ENCODE assay signal across 25 cellular contexts in the genomic region with DNA sequence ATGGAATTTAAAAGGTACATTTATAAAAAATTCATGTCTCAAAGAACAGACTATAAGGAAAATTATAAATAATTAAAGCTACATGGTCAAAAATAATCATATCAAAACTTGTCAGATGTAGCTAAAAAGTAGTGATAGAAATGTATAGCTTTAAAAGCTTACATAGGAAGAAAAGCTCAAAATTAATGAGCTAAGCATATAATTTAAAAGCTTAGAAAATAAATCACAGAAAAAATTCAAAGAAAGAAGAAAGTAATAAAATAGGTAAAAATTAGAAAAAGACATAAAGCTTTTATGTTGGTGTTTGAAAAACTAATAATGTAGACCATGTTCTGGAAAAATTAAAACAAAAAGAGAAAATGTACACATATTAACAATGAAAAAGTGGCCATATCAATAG. TPM values are rescaled to one million over a fixed set of nuclear protein-coding genes. Genes with fewer than 3 reads are reported as not detected.
"Had no signal": no experiment of that assay in that cellular context is flagged by ENCODE, and none has a peak within 500 bp of the region (broad histone marks: within the 10 kb centered on the region; RNA-seq: fewer than 3 reads in every experiment).

No MANE protein-coding gene starts in this region.

- H3K27me3 ChIP-seq: SJCRH30 had no signal

- FAIRE-seq: HTR-8/SVneo had no signal

- H3K4me3 ChIP-seq: SJCRH30 had no signal

- H3K27ac ChIP-seq: HL-60, RWPE1, SJCRH30 had no signal

- DNase-seq: KBM-7, MM.1S, MV-4-11, NCI-H1048, NCI-H1105, NCI-H1417, NCI-H1436 treated with DMSO at 0.1 percent for 48 hours, NCI-H1694, NCI-H187 treated with DMSO at 0.1 percent for 48 hours, NCI-H2029 treated with DMSO at 0.1 percent for 48 hours, NCI-H2171 treated with DMSO at 0.1 percent for 48 hours, NCI-H345, NCI-H446 treated with DMSO at 0.1 percent for 48 hours, NCI-H510A treated with DMSO at 0.1 percent for 48 hours, NCI-H526 treated with DMSO at 0.1 percent for 48 hours, NCI-H774, SHP77 treated with DMSO at 0.1 percent for 48 hours, SJCRH30, T-helper 1 cell had no signal

- ATAC-seq: SK-N-SH treated with all-trans-retinoic acid at 6 μM for 48 hours had no signal

RNA-seq across cellular contexts. Expression of gene OR2F2, which starts 38.4 kb away (rescaled TPM):
- total RNA-seq: M059J, SJCRH30 had no signal
- polyA plus RNA-seq: IgD-negative memory B cell had no signal

RNA-seq across cellular contexts. Expression of gene OR2F1, which starts 58.0 kb away (rescaled TPM):
- total RNA-seq: M059J, SJCRH30 had no signal
- polyA plus RNA-seq: IgD-negative memory B cell had no signal
